Comparison of ENCODE assay signal across 9 cellular contexts in the genomic region with DNA sequence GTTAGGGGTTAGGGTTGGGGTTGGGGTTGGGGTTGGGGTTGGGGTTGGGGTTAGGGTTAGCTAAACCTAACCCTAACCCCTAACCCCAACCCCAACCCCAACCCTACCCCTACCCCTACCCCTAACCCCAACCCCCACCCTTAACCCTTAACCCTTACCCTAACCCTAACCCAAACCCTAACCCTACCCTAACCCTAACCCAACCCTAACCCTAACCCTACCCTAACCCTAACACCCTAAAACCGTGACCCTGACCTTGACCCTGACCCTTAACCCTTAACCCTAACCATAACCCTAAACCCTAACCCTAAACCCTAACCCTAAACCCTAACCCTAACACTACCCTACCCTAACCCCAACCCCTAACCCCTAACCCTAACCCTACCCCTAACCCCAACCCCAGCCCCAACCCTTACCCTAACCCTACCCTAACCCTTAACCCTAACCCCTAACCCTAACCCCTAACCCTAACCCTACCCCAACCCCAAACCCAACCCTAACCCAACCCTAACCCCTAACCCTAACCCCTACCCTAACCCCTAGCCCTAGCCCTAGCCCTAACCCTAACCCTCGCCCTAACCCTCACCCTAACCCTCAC. TPM values are rescaled to one million over a fixed set of nuclear protein-coding genes. Genes with fewer than 3 reads are reported as not detected.
A peak's percentile ranks its signal among the peaks of the same experiment; 100 is the strongest.
DNase-seq lines count a peak whose midpoint lies in the region; ATAC-seq and TF ChIP-seq lines count a peak whose summit lies in the region.
"Had no signal": no experiment of that assay in that cellular context is flagged by ENCODE, and none has a peak within 500 bp of the region (broad histone marks: within the 10 kb centered on the region; RNA-seq: fewer than 3 reads in every experiment).

No MANE protein-coding gene starts in this region.

- no peak overlapping the region for H2AFZ ChIP-seq in neuron (ENCODE audit: low read depth, low read length)

- intact Hi-C loops in CD8-positive, alpha-beta T cell (cut with DNase I, micrococcal nuclease), result loop anchor here in 1 of 2 experiments (10.0 kb wide), 1 partner anchor 152 kb away; a partner anchor contains a TSS

- H3K9me3 Mint-ChIP-seq in CD8-positive, alpha-beta T cell, result no peaks in the 10 kb centered on the region
- no peaks in the 10 kb centered on the region for H3K9me3 Mint-ChIP-seq in endothelial cell (ENCODE audit: unreplicated experiment)

- H3K36me3 ChIP-seq in CD8-positive, alpha-beta T cell (ENCODE audit: insufficient read depth, low read length), result no peaks in the 10 kb centered on the region
- H3K36me3 ChIP-seq in neuron (ENCODE audit: insufficient read depth, low read length), result no peaks in the 10 kb centered on the region

- peaks cover 7% of the 10 kb centered on the region for H3K4me1 Mint-ChIP-seq in CD8-positive, alpha-beta T cell (ENCODE audit: low read depth)
- H3K4me1 Mint-ChIP-seq in endothelial cell (ENCODE audit: unreplicated experiment), result no peaks in the 10 kb centered on the region

- no peak for ATAC-seq in CD8-positive, alpha-beta T cell
- ATAC-seq in GM21528 (IDR thresholded peaks at IDR 0.05; ENCODE audit: low FRiP score, unreplicated experiment) (no peak), GM18858 (IDR thresholded peaks at IDR 0.05; ENCODE audit: unreplicated experiment) (no peak)

- no peak for TF ChIP-seq CTCF in CD8-positive, alpha-beta T cell (IDR thresholded peaks at IDR 0.05)
- no peak for TF ChIP-seq CTCF in NB4 (IDR thresholded peaks at IDR 0.05; ENCODE audit: low read depth, low read length)
- no peak for TF ChIP-seq CTCF in endothelial cell (IDR thresholded peaks at IDR 0.05; ENCODE audit: unreplicated experiment)
- TF ChIP-seq CTCF in GM13976 (IDR thresholded peaks at IDR 0.05; ENCODE audit: borderline replicate concordance, control extremely low read depth, extremely low read depth, insufficient read depth, missing control alignments), result no peak

- H3K27me3 ChIP-seq in CD8-positive, alpha-beta T cell (ENCODE audit: insufficient read depth, low read length), result no peaks in the 10 kb centered on the region
- H3K27me3 ChIP-seq in neuron (ENCODE audit: insufficient read depth, low read length), result no peaks in the 10 kb centered on the region

- CTCF ChIA-PET in CD8-positive, alpha-beta T cell (lab: Charles Lee), result interaction anchor here (3.4 kb wide), 1 partner anchor 97 kb away, joined by 17 read pairs; no protein-coding TSS in a partner anchor

- peak overlapping the region; percentile 96 for H3K4me3 Mint-ChIP-seq in CD8-positive, alpha-beta T cell
- H3K4me3 Mint-ChIP-seq in endothelial cell (ENCODE audit: unreplicated experiment), result peak overlapping the region; percentile 91

- peak overlapping the region; percentile 55 for H3K27ac ChIP-seq in CD8-positive, alpha-beta T cell (ENCODE audit: low read depth, low read length)

- H3K4me3 ChIP-seq in CD8-positive, alpha-beta T cell (ENCODE audit: low read depth, low read length), result peak overlapping the region; percentile 52
- H3K4me3 ChIP-seq in NB4 (ENCODE audit: low read depth, low read length) (peak overlapping the region; percentile 78), neuron (ENCODE audit: low read length) (peak overlapping the region; percentile 90)

- no peak for DNase-seq in CD8-positive, alpha-beta T cell
- DNase-seq in NB4 (ENCODE audit: low read depth), result peak; percentile 28
- no peak for DNase-seq in endothelial cell (ENCODE audit: low spot score)
- DNase-seq in DMS79 (lab: John Stamatoyannopoulos, UW), result no peak
- DNase-seq in GM13976 (ENCODE audit: low spot score), result no peak
- DNase-seq: effector CD8-positive, alpha-beta T cell had no signal

- TF ChIP-seq POLR2A in NB4 (IDR thresholded peaks at IDR 0.05; ENCODE audit: extremely low read depth, insufficient read length), result no peak

- in situ Hi-C loops in GM13976 (cut with MboI; ENCODE audit: low sequenced_read_pairs, unreplicated experiment), result no loop called here

- no peaks in the 10 kb centered on the region for H3K9me3 ChIP-seq in CD8-positive, alpha-beta T cell (ENCODE audit: low read length)
- H3K9me3 ChIP-seq in neuron (ENCODE audit: low read length), result no peaks in the 10 kb centered on the region

- H3K27me3 Mint-ChIP-seq in CD8-positive, alpha-beta T cell (ENCODE audit: low read depth), result no peaks in the 10 kb centered on the region
- peaks cover 1% of the 10 kb centered on the region for H3K27me3 Mint-ChIP-seq in endothelial cell (ENCODE audit: unreplicated experiment)

- H3K36me3 Mint-ChIP-seq in CD8-positive, alpha-beta T cell, result peaks cover 6% of the 10 kb centered on the region
- no peaks in the 10 kb centered on the region for H3K36me3 Mint-ChIP-seq in endothelial cell (ENCODE audit: low read depth, unreplicated experiment)

- peak overlapping the region; percentile 96 for H3K27ac Mint-ChIP-seq in CD8-positive, alpha-beta T cell
- no peak overlapping the region for H3K27ac Mint-ChIP-seq in endothelial cell (ENCODE audit: unreplicated experiment)

- POLR2A ChIA-PET in CD8-positive, alpha-beta T cell (lab: Charles Lee), result no interaction called here

- peaks cover 5% of the 10 kb centered on the region for H3K4me1 ChIP-seq in CD8-positive, alpha-beta T cell (ENCODE audit: insufficient read depth, low read length)
- H3K4me1 ChIP-seq in neuron (ENCODE audit: insufficient read depth, low read length), result no peaks in the 10 kb centered on the region

RNA-seq across cellular contexts. Expression of a gene that starts 24.1 kb away (rescaled TPM):
- 10 to 100 TPM; 11.8 to 13.9 TPM for total RNA-seq in CD8-positive, alpha-beta T cell
- total RNA-seq in endothelial cell (ENCODE audit: unreplicated experiment), result 17.4 TPM
